Comparison of ENCODE assay signal across 28 cellular contexts in the genomic region with DNA sequence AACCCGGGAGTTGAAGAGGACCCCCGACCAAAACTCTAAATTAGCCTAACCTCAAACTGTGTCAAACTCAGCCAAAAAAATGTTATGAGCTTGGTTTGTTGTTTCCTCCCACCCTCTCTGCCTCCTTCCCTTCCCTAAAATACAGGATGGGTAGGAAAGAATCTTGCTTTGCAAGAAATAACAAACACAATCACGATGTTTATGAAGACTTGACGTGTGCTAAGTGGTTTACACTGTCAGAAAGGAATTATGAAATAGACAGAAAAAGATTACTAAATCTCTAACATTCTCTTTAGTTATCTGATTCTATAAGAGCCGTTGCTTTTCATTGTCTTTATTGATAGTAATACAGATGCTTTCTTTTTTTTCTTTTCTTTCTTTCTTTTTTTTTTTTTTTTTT.
"Had no signal": no experiment of that assay in that cellular context is flagged by ENCODE, and none has a peak within 500 bp of the region (broad histone marks: within the 10 kb centered on the region; RNA-seq: fewer than 3 reads in every experiment).

No MANE protein-coding gene starts in this region.

- ATAC-seq: naive thymus-derived CD4-positive, alpha-beta T cell; natural killer cell; psoas muscle; right cardiac atrium; right lobe of liver; stimulated activated effector memory CD8-positive, alpha-beta T cell treated with anti-CD3 and anti-CD28 coated beads, Interleukin-12 subunit alpha, Interleukin-12 subunit beta, amount 100 ng/mL, for 72 hours; stimulated activated naive B cell treated with anti-CD40 and anti-IgM and Interleukin-4, amounts not matched to agents 10 μg/mL and 1 μg/mL and 100 μg/mL, for 72 hours had no signal

- H3K9me3 ChIP-seq: ovary, right lobe of liver, thyroid gland had no signal

- DNase-seq: naive thymus-derived CD4-positive, alpha-beta T cell; natural killer cell; occipital lobe; ovary; posterior cingulate gyrus; psoas muscle; right cardiac atrium; sigmoid colon; small intestine; stimulated activated CD4-positive, alpha-beta T cell treated with anti-CD3 and anti-CD28 coated beads, Interleukin-15, amount 100 ng/mL, for 24 hours; stimulated activated CD4-positive, alpha-beta T cell treated with anti-CD3 and anti-CD28 coated beads, Interleukin-2, amount 100 ng/mL, for 24 hours; stimulated activated CD4-positive, alpha-beta T cell treated with anti-CD3 and anti-CD28 coated beads, Interleukin-2, amount 100 ng/mL, for 48 hours; stimulated activated CD4-positive, alpha-beta T cell treated with anti-CD3 and anti-CD28 coated beads, Interleukin-4, amount 100 ng/mL, for 24 hours; stimulated activated naive B cell treated with anti-CD40 and anti-IgM and Interleukin-4, amounts not matched to agents 10 μg/mL and 1 μg/mL and 100 μg/mL, for 72 hours; stimulated activated naive CD4-positive, alpha-beta T cell treated with Interleukin-2 at 50 U/mL for 16 hours; stomach; thyroid gland; upper lobe of left lung; uterus had no signal

- H3K27ac Mint-ChIP-seq: naive thymus-derived CD4-positive, alpha-beta T cell; natural killer cell; nephron; neural progenitor cell; progenitor cell of endocrine pancreas; stimulated activated effector memory CD8-positive, alpha-beta T cell treated with anti-CD3 and anti-CD28 coated beads, Interleukin-12 subunit alpha, Interleukin-12 subunit beta, amount 100 ng/mL, for 72 hours; stimulated activated naive B cell treated with anti-CD40 and anti-IgM and Interleukin-4, amounts not matched to agents 10 μg/mL and 1 μg/mL and 100 μg/mL, for 72 hours; stimulated activated naive CD8-positive, alpha-beta T cell treated with anti-CD3 and anti-CD28 coated beads, Interleukin-15, Interleukin-2, amounts not matched to agents 100 ng/mL and 50 ng/mL, for 24 hours had no signal

- H3K9me3 Mint-ChIP-seq: natural killer cell had no signal

- H3K4me3 Mint-ChIP-seq: naive thymus-derived CD4-positive, alpha-beta T cell; natural killer cell; nephron; neural progenitor cell; stimulated activated effector memory CD8-positive, alpha-beta T cell treated with anti-CD3 and anti-CD28 coated beads, Interleukin-12 subunit alpha, Interleukin-12 subunit beta, amount 100 ng/mL, for 72 hours; stimulated activated naive B cell treated with anti-CD40 and anti-IgM and Interleukin-4, amounts not matched to agents 10 μg/mL and 1 μg/mL and 100 μg/mL, for 72 hours; stimulated activated naive CD8-positive, alpha-beta T cell treated with anti-CD3 and anti-CD28 coated beads, Interleukin-15, Interleukin-2, amounts not matched to agents 100 ng/mL and 50 ng/mL, for 24 hours had no signal

- H3K36me3 ChIP-seq: neural progenitor cell, ovary, right lobe of liver, sigmoid colon, stomach, thoracic aorta, thyroid gland, tibial nerve, upper lobe of left lung, uterus had no signal

- H3K27me3 ChIP-seq: neural progenitor cell, ovary, right lobe of liver, thyroid gland, upper lobe of left lung, uterus had no signal

- H3K4me1 ChIP-seq: neural progenitor cell, parathyroid adenoma, psoas muscle, right lobe of liver, sigmoid colon, stomach, thyroid gland, tibial nerve, upper lobe of left lung, uterus had no signal

- H2AFZ ChIP-seq: neural progenitor cell, parathyroid adenoma had no signal

- H3K4me1 Mint-ChIP-seq: natural killer cell; nephron; stimulated activated effector memory CD8-positive, alpha-beta T cell treated with anti-CD3 and anti-CD28 coated beads, Interleukin-12 subunit alpha, Interleukin-12 subunit beta, amount 100 ng/mL, for 72 hours; stimulated activated naive B cell treated with anti-CD40 and anti-IgM and Interleukin-4, amounts not matched to agents 10 μg/mL and 1 μg/mL and 100 μg/mL, for 72 hours had no signal

- FAIRE-seq: small intestine had no signal

- H3K9ac ChIP-seq: neural progenitor cell, parathyroid adenoma had no signal

- H3K79me2 ChIP-seq: parathyroid adenoma had no signal

- H3K4me3 ChIP-seq: neural progenitor cell, ovary, psoas muscle, right lobe of liver, sigmoid colon, stomach, thoracic aorta, thyroid gland, tibial nerve, upper lobe of left lung, uterus had no signal

- H3K36me3 Mint-ChIP-seq: naive thymus-derived CD4-positive, alpha-beta T cell; neural progenitor cell; stimulated activated effector memory CD8-positive, alpha-beta T cell treated with anti-CD3 and anti-CD28 coated beads, Interleukin-12 subunit alpha, Interleukin-12 subunit beta, amount 100 ng/mL, for 72 hours; stimulated activated naive B cell treated with anti-CD40 and anti-IgM and Interleukin-4, amounts not matched to agents 10 μg/mL and 1 μg/mL and 100 μg/mL, for 72 hours had no signal

- H3K4me2 ChIP-seq: neural progenitor cell had no signal

- H3K27ac ChIP-seq: neural progenitor cell, ovary, parathyroid adenoma, psoas muscle, right lobe of liver, sigmoid colon, stomach, thoracic aorta, thyroid gland, tibial nerve, upper lobe of left lung, uterus had no signal
